ENCODE assay signal across 10 cellular contexts in genomic region chr10:114026189-114027040, GRCh38.
DNase-seq lines count a peak whose midpoint lies in the region; FAIRE-seq and TF ChIP-seq lines count a peak whose summit lies in the region.
"Had no signal": no experiment of that assay in that cellular context is flagged by ENCODE, and none has a peak within 500 bp of the region (broad histone marks: within the 10 kb centered on the region; RNA-seq: fewer than 3 reads in every experiment).

No MANE protein-coding gene starts in this region.

- TF ChIP-seq POLR2A in H54 (IDR thresholded peaks at IDR 0.05; ENCODE audit: low read depth, low read length) = no peak

- CTCF ChIA-PET in RWPE1 (lab: Yijun Ruan, JAX) = no interaction called here

- FAIRE-seq in H54 (lab: Jason Lieb, UNC) = peak; percentile 82

- DNase-seq in AG20443 (ENCODE audit: low spot score) = peak; percentile 59
- peak; percentile 33 for DNase-seq in H54 (ENCODE audit: insufficient read length, low spot score)
- DNase-seq in RWPE1 (ENCODE audit: low spot score) = peak; percentile 81
- peak; percentile 41 for DNase-seq in hepatic stellate cell (ENCODE audit: low spot score)
- DNase-seq in GDM1 (lab: John Stamatoyannopoulos, UW) = no peak
- no peak for DNase-seq in NCI-H1436 treated with DMSO at 0.1 percent for 48 hours (lab: John Stamatoyannopoulos, UW)
- no peak for DNase-seq in medulla oblongata (ENCODE audit: extremely low spot score)
- DNase-seq in SKM-1 treated with dmso at 0.1 percent for 144 hours (lab: John Stamatoyannopoulos, UW; ENCODE audit: unreplicated experiment) = no peak
- DNase-seq: activated CD4-positive, CD25-positive, alpha-beta regulatory T cell treated with anti-CD3 and anti-CD28 coated beads, Interleukin-2, amount 50 U/mL, for 72 hours; stimulated activated CD4-positive, alpha-beta T cell treated with anti-CD3 and anti-CD28 coated beads, Interleukin-4, amount 100 ng/mL, for 4 hours had no signal

- peak overlapping the region; percentile 80 for H3K27ac ChIP-seq in RWPE1

- POLR2A ChIA-PET in RWPE1 (lab: Yijun Ruan, JAX; ENCODE audit: low non-redundant PET) = no interaction called here

- TF ChIP-seq CTCF in RWPE1 (conservative IDR thresholded peaks at IDR 0.05; ENCODE audit: low read depth) = no peak

Comparison
In these comparisons a context has a peak if more than half of its experiments do, and no peak if none do; other contexts are left out.
1. DNase-seq: peak in AG20443 (single experiment), H54 (single experiment), RWPE1 (single experiment) and hepatic stellate cell (single experiment); none in GDM1 (single experiment), NCI-H1436 treated with DMSO at 0.1 percent for 48 hours (single experiment), medulla oblongata (single experiment) and SKM-1 treated with dmso at 0.1 percent for 144 hours (single experiment).